In genomic region chr1:197173571-197174482, GRCh38 we compare ENCODE assay signal across 1 cellular context.
TF ChIP-seq lines count a peak whose summit lies in the region.

No MANE protein-coding gene starts in this region.

TF ChIP-seq in HepG2, 621 proteins besides CTCF, POLR2A, EP300 and RAD21 (continued from another document):
- TF ChIP-seq HMGXB3 (CRISPR knock-in tag; IDR thresholded peaks at IDR 0.05; ENCODE audit: borderline replicate concordance) (0 out of 2 replicates have a peak, but pooled peaks have one; percentile 35), CCAR2 (optimal IDR thresholded peaks at IDR 0.05; ENCODE audit: low read depth, low read length) (no peak), ZNF747 (CRISPR knock-in tag; IDR thresholded peaks at IDR 0.05; ENCODE audit: borderline replicate concordance) (no peak), KDM1A (CRISPR knock-in tag; IDR thresholded peaks at IDR 0.05) (peak; percentile 39; the same call in 1 of the 2 replicates), PITX1 (CRISPR knock-in tag; IDR thresholded peaks at IDR 0.05) (peak; percentile 75), PLRG1 (conservative IDR thresholded peaks at IDR 0.05) (no peak), NCOR1 (IDR thresholded peaks at IDR 0.05; ENCODE audit: borderline replicate concordance, low read length) (peak; percentile 91), TEAD3 (CRISPR knock-in tag; optimal IDR thresholded peaks at IDR 0.05; ENCODE audit: borderline replicate concordance) (peak; percentile 99), TBL1XR1 (IDR thresholded peaks at IDR 0.05; ENCODE audit: borderline replicate concordance, low read length, partially characterized antibody) (no peak), ONECUT2 (CRISPR knock-in tag; IDR thresholded peaks at IDR 0.05) (peak; percentile 83), ELF3 (CRISPR knock-in tag; IDR thresholded peaks at IDR 0.05) (peak; percentile 100), RARA (CRISPR knock-in tag; IDR thresholded peaks at IDR 0.05) (peak; percentile 61), SETDB1 (CRISPR knock-in tag; IDR thresholded peaks at IDR 0.05; ENCODE audit: borderline replicate concordance) (no peak), KLF16 (CRISPR knock-in tag; IDR thresholded peaks at IDR 0.05) (peak in 1 of 2 experiments; percentile 71; a peak in 1 of 4 replicates), KAT7 (CRISPR knock-in tag; IDR thresholded peaks at IDR 0.05; ENCODE audit: borderline replicate concordance) (no peak)
